18 cellular contexts compared by ENCODE assay signal in the genomic region with DNA sequence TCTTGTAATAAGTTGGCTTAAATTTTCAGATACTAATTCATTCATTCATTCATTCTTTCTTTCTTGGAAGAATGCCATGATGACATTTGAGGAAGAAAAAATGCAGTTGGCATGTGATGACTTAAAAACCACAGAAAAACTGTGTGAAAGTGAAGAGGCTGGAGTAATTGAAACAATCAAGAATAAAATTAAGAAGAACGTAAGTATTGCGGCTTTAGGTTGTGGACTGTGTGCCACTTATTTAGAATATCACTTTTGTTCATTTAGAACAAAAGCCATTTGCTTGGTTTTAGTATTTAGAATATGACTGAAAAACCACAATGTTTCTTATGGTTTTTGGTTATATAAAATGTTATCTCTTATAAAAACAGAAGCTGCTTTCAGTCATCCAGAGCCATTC.
"Had no signal": no experiment of that assay in that cellular context is flagged by ENCODE, and none has a peak within 500 bp of the region (broad histone marks: within the 10 kb centered on the region; RNA-seq: fewer than 3 reads in every experiment).

No MANE protein-coding gene starts in this region.

- H3K9me3 Mint-ChIP-seq: activated B cell treated with CpG ODN at 0.5 μM for 24 hours; activated naive CD4-positive, alpha-beta T cell treated with anti-CD3 and anti-CD28 coated beads for 36 hours; activated naive CD8-positive, alpha-beta T cell treated with anti-CD3 and anti-CD28 coated beads, Interleukin-2, amount 50 U/mL, for 24 hours; activated T-helper 1 cell treated with anti-CD3 and anti-CD28 coated beads, Interleukin-12 subunit alpha, Interleukin-12 subunit beta, Interleukin-2, Interleukin-4 antibody, amounts not matched to agents 30 ng/mL and 10 ng/mL and 1 ng/mL, durations not matched to agents 14 hours and 24 hours and 36 hours had no signal

- H3K9me3 ChIP-seq: breast epithelium, left lung, mucosa of descending colon, pancreas, spleen, thyroid gland had no signal

- ATAC-seq: activated naive CD8-positive, alpha-beta T cell treated with anti-CD3 and anti-CD28 coated beads, Interleukin-2, amount 50 U/mL, for 24 hours; left lung; mucosa of descending colon; naive thymus-derived CD4-positive, alpha-beta T cell; pancreas; sciatic nerve had no signal

- H3K27me3 ChIP-seq: breast epithelium, left lung, pancreas, spleen, thyroid gland had no signal

- H3K4me3 Mint-ChIP-seq: activated B cell treated with CpG ODN at 0.5 μM for 24 hours; activated naive CD4-positive, alpha-beta T cell treated with anti-CD3 and anti-CD28 coated beads for 36 hours; activated naive CD8-positive, alpha-beta T cell treated with anti-CD3 and anti-CD28 coated beads, Interleukin-2, amount 50 U/mL, for 24 hours; activated T-helper 1 cell treated with anti-CD3 and anti-CD28 coated beads, Interleukin-12 subunit alpha, Interleukin-12 subunit beta, Interleukin-2, Interleukin-4 antibody, amounts not matched to agents 30 ng/mL and 10 ng/mL and 1 ng/mL, durations not matched to agents 14 hours and 24 hours and 36 hours; naive thymus-derived CD4-positive, alpha-beta T cell had no signal

- H3K27ac Mint-ChIP-seq: activated B cell treated with CpG ODN at 0.5 μM for 24 hours; activated naive CD4-positive, alpha-beta T cell treated with anti-CD3 and anti-CD28 coated beads for 36 hours; activated naive CD8-positive, alpha-beta T cell treated with anti-CD3 and anti-CD28 coated beads, Interleukin-2, amount 50 U/mL, for 24 hours; activated T-helper 1 cell treated with anti-CD3 and anti-CD28 coated beads, Interleukin-12 subunit alpha, Interleukin-12 subunit beta, Interleukin-2, Interleukin-4 antibody, amounts not matched to agents 30 ng/mL and 10 ng/mL and 1 ng/mL, durations not matched to agents 14 hours and 24 hours and 36 hours had no signal

- H3K27ac ChIP-seq: breast epithelium, left lung, pancreas, spleen, thyroid gland had no signal

- H3K4me1 ChIP-seq: breast epithelium, thyroid gland had no signal

- H3K27me3 Mint-ChIP-seq: activated B cell treated with CpG ODN at 0.5 μM for 24 hours; activated naive CD8-positive, alpha-beta T cell treated with anti-CD3 and anti-CD28 coated beads, Interleukin-2, amount 50 U/mL, for 24 hours; naive thymus-derived CD4-positive, alpha-beta T cell had no signal

- H3K36me3 ChIP-seq: breast epithelium, thyroid gland had no signal

- DNase-seq: activated B cell treated with CpG ODN at 0.5 μM for 24 hours; activated CD4-positive, alpha-beta T cell treated with anti-CD3 and anti-CD28 coated beads for 48 hours; activated CD8-positive, alpha-beta memory T cell treated with anti-CD3 and anti-CD28 coated beads, Interleukin-2, amount 50 U/mL, for 48 hours; activated naive CD4-positive, alpha-beta T cell treated with anti-CD3 and anti-CD28 coated beads for 36 hours; activated naive CD8-positive, alpha-beta T cell treated with anti-CD3 and anti-CD28 coated beads, Interleukin-2, amount 50 U/mL, for 24 hours; aorta; dermis blood vessel endothelial cell; kidney; left lung; mammary epithelial cell; mucosa of descending colon; naive thymus-derived CD4-positive, alpha-beta T cell; pancreas; spleen; thyroid gland had no signal

- H3K4me3 ChIP-seq: breast epithelium, left lung, mucosa of descending colon, pancreas, spleen, thyroid gland had no signal
